ENCODE assay signal across 2 cellular contexts in the genomic region with DNA sequence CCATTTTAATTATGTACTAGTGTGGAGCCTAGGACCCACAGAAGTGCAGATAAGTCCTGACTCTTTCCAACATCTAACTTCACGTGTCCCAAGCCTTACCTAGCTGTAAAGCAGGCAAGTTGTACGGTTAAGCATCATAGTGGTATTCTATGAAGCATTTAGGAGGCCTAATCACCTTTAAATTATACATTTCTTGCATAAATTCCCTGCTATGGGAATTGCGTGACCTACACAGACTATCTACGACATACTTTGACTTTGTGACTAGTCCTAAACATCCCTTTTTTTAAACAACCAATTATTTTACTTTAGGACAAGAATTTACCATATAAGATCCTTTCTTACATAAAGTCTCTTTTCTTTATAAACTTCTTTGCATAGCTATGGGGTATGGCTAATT.
TF ChIP-seq lines count a peak whose summit lies in the region.

No MANE protein-coding gene starts in this region.

TF ChIP-seq in A549, 52 proteins besides CTCF, POLR2A, EP300 and RAD21:
- peak; percentile 96 for TF ChIP-seq ZFP36 (IDR thresholded peaks at IDR 0.05; ENCODE audit: borderline replicate concordance, partially characterized antibody)
- no peak for TF ChIP-seq CBX8 (IDR thresholded peaks at IDR 0.05)

TF ChIP-seq in H1, 55 proteins besides CTCF, POLR2A, EP300 and RAD21:
- TF ChIP-seq TCF12 (IDR thresholded peaks at IDR 0.05; ENCODE audit: low read depth, low read length), result 0 out of 2 replicates have a peak, but pooled peaks have one; percentile 47
- no peak for TF ChIP-seq TAF7 (optimal IDR thresholded peaks at IDR 0.05; ENCODE audit: borderline replicate concordance, low read depth, low read length)
- TF ChIP-seq POU5F1 (IDR thresholded peaks at IDR 0.05; ENCODE audit: low read depth, low read length), result 0 out of 2 replicates have a peak, but pooled peaks have one; percentile 25
- TF ChIP-seq MAFK (IDR thresholded peaks at IDR 0.05; ENCODE audit: low read depth, low read length), result no peak
- TF ChIP-seq, protein P1, sequence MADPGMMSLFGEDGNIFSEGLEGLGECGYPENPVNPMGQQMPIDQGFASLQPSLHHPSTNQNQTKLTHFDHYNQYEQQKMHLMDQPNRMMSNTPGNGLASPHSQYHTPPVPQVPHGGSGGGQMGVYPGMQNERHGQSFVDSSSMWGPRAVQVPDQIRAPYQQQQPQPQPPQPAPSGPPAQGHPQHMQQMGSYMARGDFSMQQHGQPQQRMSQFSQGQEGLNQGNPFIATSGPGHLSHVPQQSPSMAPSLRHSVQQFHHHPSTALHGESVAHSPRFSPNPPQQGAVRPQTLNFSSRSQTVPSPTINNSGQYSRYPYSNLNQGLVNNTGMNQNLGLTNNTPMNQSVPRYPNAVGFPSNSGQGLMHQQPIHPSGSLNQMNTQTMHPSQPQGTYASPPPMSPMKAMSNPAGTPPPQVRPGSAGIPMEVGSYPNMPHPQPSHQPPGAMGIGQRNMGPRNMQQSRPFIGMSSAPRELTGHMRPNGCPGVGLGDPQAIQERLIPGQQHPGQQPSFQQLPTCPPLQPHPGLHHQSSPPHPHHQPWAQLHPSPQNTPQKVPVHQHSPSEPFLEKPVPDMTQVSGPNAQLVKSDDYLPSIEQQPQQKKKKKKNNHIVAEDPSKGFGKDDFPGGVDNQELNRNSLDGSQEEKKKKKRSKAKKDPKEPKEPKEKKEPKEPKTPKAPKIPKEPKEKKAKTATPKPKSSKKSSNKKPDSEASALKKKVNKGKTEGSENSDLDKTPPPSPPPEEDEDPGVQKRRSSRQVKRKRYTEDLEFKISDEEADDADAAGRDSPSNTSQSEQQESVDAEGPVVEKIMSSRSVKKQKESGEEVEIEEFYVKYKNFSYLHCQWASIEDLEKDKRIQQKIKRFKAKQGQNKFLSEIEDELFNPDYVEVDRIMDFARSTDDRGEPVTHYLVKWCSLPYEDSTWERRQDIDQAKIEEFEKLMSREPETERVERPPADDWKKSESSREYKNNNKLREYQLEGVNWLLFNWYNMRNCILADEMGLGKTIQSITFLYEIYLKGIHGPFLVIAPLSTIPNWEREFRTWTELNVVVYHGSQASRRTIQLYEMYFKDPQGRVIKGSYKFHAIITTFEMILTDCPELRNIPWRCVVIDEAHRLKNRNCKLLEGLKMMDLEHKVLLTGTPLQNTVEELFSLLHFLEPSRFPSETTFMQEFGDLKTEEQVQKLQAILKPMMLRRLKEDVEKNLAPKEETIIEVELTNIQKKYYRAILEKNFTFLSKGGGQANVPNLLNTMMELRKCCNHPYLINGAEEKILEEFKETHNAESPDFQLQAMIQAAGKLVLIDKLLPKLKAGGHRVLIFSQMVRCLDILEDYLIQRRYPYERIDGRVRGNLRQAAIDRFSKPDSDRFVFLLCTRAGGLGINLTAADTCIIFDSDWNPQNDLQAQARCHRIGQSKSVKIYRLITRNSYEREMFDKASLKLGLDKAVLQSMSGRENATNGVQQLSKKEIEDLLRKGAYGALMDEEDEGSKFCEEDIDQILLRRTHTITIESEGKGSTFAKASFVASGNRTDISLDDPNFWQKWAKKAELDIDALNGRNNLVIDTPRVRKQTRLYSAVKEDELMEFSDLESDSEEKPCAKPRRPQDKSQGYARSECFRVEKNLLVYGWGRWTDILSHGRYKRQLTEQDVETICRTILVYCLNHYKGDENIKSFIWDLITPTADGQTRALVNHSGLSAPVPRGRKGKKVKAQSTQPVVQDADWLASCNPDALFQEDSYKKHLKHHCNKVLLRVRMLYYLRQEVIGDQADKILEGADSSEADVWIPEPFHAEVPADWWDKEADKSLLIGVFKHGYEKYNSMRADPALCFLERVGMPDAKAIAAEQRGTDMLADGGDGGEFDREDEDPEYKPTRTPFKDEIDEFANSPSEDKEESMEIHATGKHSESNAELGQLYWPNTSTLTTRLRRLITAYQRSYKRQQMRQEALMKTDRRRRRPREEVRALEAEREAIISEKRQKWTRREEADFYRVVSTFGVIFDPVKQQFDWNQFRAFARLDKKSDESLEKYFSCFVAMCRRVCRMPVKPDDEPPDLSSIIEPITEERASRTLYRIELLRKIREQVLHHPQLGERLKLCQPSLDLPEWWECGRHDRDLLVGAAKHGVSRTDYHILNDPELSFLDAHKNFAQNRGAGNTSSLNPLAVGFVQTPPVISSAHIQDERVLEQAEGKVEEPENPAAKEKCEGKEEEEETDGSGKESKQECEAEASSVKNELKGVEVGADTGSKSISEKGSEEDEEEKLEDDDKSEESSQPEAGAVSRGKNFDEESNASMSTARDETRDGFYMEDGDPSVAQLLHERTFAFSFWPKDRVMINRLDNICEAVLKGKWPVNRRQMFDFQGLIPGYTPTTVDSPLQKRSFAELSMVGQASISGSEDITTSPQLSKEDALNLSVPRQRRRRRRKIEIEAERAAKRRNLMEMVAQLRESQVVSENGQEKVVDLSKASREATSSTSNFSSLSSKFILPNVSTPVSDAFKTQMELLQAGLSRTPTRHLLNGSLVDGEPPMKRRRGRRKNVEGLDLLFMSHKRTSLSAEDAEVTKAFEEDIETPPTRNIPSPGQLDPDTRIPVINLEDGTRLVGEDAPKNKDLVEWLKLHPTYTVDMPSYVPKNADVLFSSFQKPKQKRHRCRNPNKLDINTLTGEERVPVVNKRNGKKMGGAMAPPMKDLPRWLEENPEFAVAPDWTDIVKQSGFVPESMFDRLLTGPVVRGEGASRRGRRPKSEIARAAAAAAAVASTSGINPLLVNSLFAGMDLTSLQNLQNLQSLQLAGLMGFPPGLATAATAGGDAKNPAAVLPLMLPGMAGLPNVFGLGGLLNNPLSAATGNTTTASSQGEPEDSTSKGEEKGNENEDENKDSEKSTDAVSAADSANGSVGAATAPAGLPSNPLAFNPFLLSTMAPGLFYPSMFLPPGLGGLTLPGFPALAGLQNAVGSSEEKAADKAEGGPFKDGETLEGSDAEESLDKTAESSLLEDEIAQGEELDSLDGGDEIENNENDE (IDR thresholded peaks at IDR 0.05; ENCODE audit: insufficient replicate concordance, low read length), result no peak
- no peak for TF ChIP-seq PHF8 (conservative IDR thresholded peaks at IDR 0.05; ENCODE audit: low read depth, low read length)
- TF ChIP-seq KDM5A (IDR thresholded peaks at IDR 0.05; ENCODE audit: low read length), result no peak
- TF ChIP-seq, protein P2, sequence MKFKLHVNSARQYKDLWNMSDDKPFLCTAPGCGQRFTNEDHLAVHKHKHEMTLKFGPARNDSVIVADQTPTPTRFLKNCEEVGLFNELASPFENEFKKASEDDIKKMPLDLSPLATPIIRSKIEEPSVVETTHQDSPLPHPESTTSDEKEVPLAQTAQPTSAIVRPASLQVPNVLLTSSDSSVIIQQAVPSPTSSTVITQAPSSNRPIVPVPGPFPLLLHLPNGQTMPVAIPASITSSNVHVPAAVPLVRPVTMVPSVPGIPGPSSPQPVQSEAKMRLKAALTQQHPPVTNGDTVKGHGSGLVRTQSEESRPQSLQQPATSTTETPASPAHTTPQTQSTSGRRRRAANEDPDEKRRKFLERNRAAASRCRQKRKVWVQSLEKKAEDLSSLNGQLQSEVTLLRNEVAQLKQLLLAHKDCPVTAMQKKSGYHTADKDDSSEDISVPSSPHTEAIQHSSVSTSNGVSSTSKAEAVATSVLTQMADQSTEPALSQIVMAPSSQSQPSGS (IDR thresholded peaks at IDR 0.05; ENCODE audit: low read length), result no peak
- no peak for TF ChIP-seq POLR2AphosphoS5 (IDR thresholded peaks at IDR 0.05; ENCODE audit: low read depth, low read length)
